1 cellular context compared by ENCODE assay signal in genomic region chr1:26035203-26035958, GRCh38.
TF ChIP-seq lines count a peak whose summit lies in the region.

No MANE protein-coding gene starts in this region.

TF ChIP-seq in HepG2, 621 proteins besides CTCF, POLR2A, EP300 and RAD21 (continued from another document and continues in another):
- TF ChIP-seq ARID5B (CRISPR knock-in tag; IDR thresholded peaks at IDR 0.05) = no peak
- no peak for TF ChIP-seq PRMT3 (CRISPR knock-in tag; IDR thresholded peaks at IDR 0.05; ENCODE audit: borderline replicate concordance, low read depth)
- TF ChIP-seq ZNF281 (CRISPR knock-in tag; IDR thresholded peaks at IDR 0.05; ENCODE audit: borderline replicate concordance) = no peak
- no peak; the same call in 1 of the 2 replicates for TF ChIP-seq MED1 (CRISPR knock-in tag; IDR thresholded peaks at IDR 0.05)
- TF ChIP-seq MLLT10 (CRISPR knock-in tag; IDR thresholded peaks at IDR 0.05) = no peak
- TF ChIP-seq MYPOP (CRISPR knock-in tag; IDR thresholded peaks at IDR 0.05) = no peak
- TF ChIP-seq KMT2B (CRISPR knock-in tag; IDR thresholded peaks at IDR 0.05) = 0 out of 2 replicates have a peak, but pooled peaks have one; percentile 2
- no peak for TF ChIP-seq ZNF12 (CRISPR knock-in tag; IDR thresholded peaks at IDR 0.05)
- TF ChIP-seq NCOR1 (IDR thresholded peaks at IDR 0.05; ENCODE audit: borderline replicate concordance, low read length) = no peak
- TF ChIP-seq ZNF253 (CRISPR knock-in tag; IDR thresholded peaks at IDR 0.05; ENCODE audit: borderline replicate concordance) = no peak
- TF ChIP-seq ZNF136 (CRISPR knock-in tag; IDR thresholded peaks at IDR 0.05; ENCODE audit: low read depth) = no peak
- no peak for TF ChIP-seq CCAR2 (optimal IDR thresholded peaks at IDR 0.05; ENCODE audit: low read depth, low read length)
- TF ChIP-seq FOXP4 (CRISPR knock-in tag; IDR thresholded peaks at IDR 0.05) = no peak
- TF ChIP-seq MBD4 (IDR thresholded peaks at IDR 0.05; ENCODE audit: borderline replicate concordance, low read length) = no peak
- no peak; the same call in 1 of the 2 replicates for TF ChIP-seq ZNF766 (CRISPR knock-in tag; IDR thresholded peaks at IDR 0.05; ENCODE audit: borderline replicate concordance)
- TF ChIP-seq ZNF280B (CRISPR knock-in tag; IDR thresholded peaks at IDR 0.05; ENCODE audit: borderline replicate concordance) = no peak
- TF ChIP-seq RBM39 (IDR thresholded peaks at IDR 0.05; ENCODE audit: low read depth, low read length, poor library complexity, severe bottlenecking) = no peak
- TF ChIP-seq YEATS2 (CRISPR knock-in tag; IDR thresholded peaks at IDR 0.05; ENCODE audit: borderline replicate concordance) = no peak
- no peak for TF ChIP-seq ZNF432 (CRISPR knock-in tag; IDR thresholded peaks at IDR 0.05; ENCODE audit: borderline replicate concordance)
- TF ChIP-seq PAF1 (CRISPR knock-in tag; IDR thresholded peaks at IDR 0.05) = no peak
- TF ChIP-seq RERE (CRISPR knock-in tag; IDR thresholded peaks at IDR 0.05; ENCODE audit: low read depth) = no peak
- no peak for TF ChIP-seq HNF4A (CRISPR knock-in tag; IDR thresholded peaks at IDR 0.05)
- TF ChIP-seq CCDC6 (CRISPR knock-in tag; IDR thresholded peaks at IDR 0.05) = no peak; the same call in 1 of the 2 replicates
- no peak for TF ChIP-seq ZKSCAN1 (IDR thresholded peaks at IDR 0.05; ENCODE audit: low read length)
- no peak for TF ChIP-seq ZNF737 (CRISPR knock-in tag; IDR thresholded peaks at IDR 0.05; ENCODE audit: borderline replicate concordance)
- peak; percentile 28; the same call in 1 of the 2 replicates for TF ChIP-seq ZZZ3 (CRISPR knock-in tag; IDR thresholded peaks at IDR 0.05; ENCODE audit: borderline replicate concordance)
- peak; percentile 98 for TF ChIP-seq ZNF574 (CRISPR knock-in tag; IDR thresholded peaks at IDR 0.05)
- no peak for TF ChIP-seq ZBTB10 (CRISPR knock-in tag; IDR thresholded peaks at IDR 0.05; ENCODE audit: borderline replicate concordance)
- TF ChIP-seq ZFP37 (CRISPR knock-in tag; IDR thresholded peaks at IDR 0.05; ENCODE audit: borderline replicate concordance) = 0 out of 2 replicates have a peak, but pooled peaks have one; percentile 18
